ENCODE assay signal across 1 cellular context in the genomic region with DNA sequence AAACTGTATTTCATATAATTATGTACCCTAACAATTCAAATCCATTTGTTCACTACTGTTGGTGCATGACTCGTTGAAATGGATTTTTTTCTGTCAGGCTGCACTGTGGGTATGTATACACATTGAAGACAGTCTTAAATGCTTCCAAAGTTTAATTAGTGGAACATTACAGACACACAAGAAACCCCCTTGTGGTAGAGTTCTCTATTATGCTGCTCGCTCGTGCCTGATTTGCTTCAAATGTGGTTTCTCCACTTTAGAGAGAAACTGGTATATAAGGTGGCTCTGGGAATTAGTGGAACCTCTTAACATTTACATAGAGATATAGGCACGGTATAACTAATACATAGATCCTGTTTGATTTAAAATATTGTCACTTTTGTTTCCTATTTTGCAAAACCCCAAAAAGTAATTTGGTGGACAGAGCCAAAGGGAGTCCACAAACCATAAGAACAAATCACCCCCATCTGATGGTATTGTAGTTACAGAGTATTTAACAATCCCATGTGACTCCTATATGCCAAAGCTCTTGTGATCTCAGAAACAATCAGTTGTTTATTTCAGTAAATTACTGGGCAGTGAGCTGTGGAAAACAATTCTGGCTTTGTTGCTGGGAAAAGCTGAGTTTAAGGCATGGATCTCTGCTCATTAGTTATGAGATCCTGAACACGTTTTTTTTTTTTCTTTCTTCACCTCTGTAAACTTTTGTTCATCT.
TF ChIP-seq lines count a peak whose summit lies in the region.

No MANE protein-coding gene starts in this region.

TF ChIP-seq in H1, 55 proteins besides CTCF, POLR2A, EP300 and RAD21:
- no peak for TF ChIP-seq SAP30 (IDR thresholded peaks at IDR 0.05; ENCODE audit: insufficient read depth, insufficient replicate concordance, low read length)
- TF ChIP-seq PHF8 (conservative IDR thresholded peaks at IDR 0.05; ENCODE audit: low read depth, low read length) = no peak
- TF ChIP-seq RFX5 (IDR thresholded peaks at IDR 0.05; ENCODE audit: borderline replicate concordance, low read depth, low read length) = no peak
- TF ChIP-seq CHD2 (IDR thresholded peaks at IDR 0.05; ENCODE audit: low read length) = no peak
- TF ChIP-seq, protein P1, sequence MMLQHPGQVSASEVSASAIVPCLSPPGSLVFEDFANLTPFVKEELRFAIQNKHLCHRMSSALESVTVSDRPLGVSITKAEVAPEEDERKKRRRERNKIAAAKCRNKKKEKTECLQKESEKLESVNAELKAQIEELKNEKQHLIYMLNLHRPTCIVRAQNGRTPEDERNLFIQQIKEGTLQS (IDR thresholded peaks at IDR 0.05; ENCODE audit: insufficient read depth, low read depth, low read length) = no peak
TF ChIP-seq in H1: peak in this region for 0.
